Comparison of ENCODE assay signal across 8 cellular contexts in the genomic region with DNA sequence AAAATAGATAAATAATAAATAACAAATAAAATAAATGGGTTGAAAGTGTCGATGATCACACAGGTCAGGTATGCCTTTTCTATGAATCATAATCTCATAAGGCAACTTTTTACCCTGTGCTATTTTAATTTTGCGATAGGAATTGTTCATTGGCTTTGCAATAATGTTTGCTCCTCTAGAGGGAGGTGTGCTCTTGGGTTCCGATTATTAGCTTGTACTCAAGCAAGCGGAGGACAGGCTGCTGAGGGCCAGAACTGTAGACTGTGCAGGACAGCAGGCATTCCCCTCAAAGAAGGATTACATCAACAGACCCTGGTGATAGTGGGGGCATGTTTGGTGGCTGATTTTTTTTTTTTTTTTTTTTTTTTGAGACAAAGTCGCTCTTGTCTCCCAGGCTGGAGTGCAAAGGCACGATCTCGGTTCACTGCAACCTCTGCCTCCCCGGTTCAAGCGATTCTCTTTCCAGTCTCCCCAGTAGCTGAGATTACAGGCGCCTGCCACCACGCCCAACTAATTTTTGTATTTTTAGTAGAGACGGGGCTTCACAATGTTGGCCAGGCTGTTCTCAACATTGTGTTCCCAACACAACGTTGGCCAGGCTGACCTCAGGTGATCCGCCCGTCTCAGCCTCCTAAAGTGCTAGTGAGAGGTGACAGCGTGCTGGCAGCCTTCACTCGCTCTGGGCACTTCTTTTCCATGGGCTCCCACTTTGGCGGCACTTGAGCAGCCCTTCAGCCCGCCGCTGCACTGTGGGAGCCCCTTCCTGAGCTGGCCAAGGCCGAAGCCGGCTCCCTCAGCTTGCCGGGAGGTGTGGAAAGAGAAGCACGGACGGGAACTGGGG. TPM values are rescaled to one million over a fixed set of nuclear protein-coding genes. Genes with fewer than 3 reads are reported as not detected.
A peak's percentile ranks its signal among the peaks of the same experiment; 100 is the strongest.
DNase-seq lines count a peak whose midpoint lies in the region; ATAC-seq and TF ChIP-seq lines count a peak whose summit lies in the region.

No MANE protein-coding gene starts in this region.

- intact Hi-C loops in sigmoid colon (cut with DNase I), result no loop called here

- peak; percentile 89 for ATAC-seq in omental fat pad (ENCODE audit: low FRiP score)

- H3K4me3 ChIP-seq in epithelial cell of proximal tubule (ENCODE audit: low read depth, low read length), result no peak overlapping the region
- no peak overlapping the region for H3K4me3 ChIP-seq in sigmoid colon

- DNase-seq in ELR (ENCODE audit: low read depth) (peak; percentile 28), NCI-H2171 treated with DMSO at 0.1 percent for 48 hours (lab: John Stamatoyannopoulos, UW) (peak; percentile 23), epithelial cell of proximal tubule (ENCODE audit: low read depth) (peak; percentile 16), omental fat pad (ENCODE audit: low spot score) (no peak), middle frontal gyrus (ENCODE audit: extremely low spot score, low spot score) (no peak), sigmoid colon (no peak), T1000 (lab: John Stamatoyannopoulos, UW) (no peak), MV-4-11 (lab: John Stamatoyannopoulos, UW) (no peak)

- H3K4me1 ChIP-seq in sigmoid colon, result peaks cover 0 to 6% (median 0%) of the 10 kb centered on the region in 4 donors

- H3K27me3 ChIP-seq in sigmoid colon, result no peaks in the 10 kb centered on the region

- no peaks in the 10 kb centered on the region for H3K9me3 ChIP-seq in sigmoid colon

- peak; percentile 71 for TF ChIP-seq CTCF in epithelial cell of proximal tubule (conservative IDR thresholded peaks at IDR 0.05; ENCODE audit: low read depth, low read length)
- peak in 1 of 3 donors; percentile 27 for TF ChIP-seq CTCF in omental fat pad (IDR thresholded peaks at IDR 0.05)
- TF ChIP-seq CTCF in sigmoid colon (IDR thresholded peaks at IDR 0.05), result peak in 1 of 4 experiments; percentile 33

- no peaks in the 10 kb centered on the region for H3K36me3 ChIP-seq in sigmoid colon

- H3K27ac ChIP-seq in sigmoid colon, result no peak overlapping the region

- TF ChIP-seq EP300 in sigmoid colon (IDR thresholded peaks at IDR 0.05), result no peak

- no peak for TF ChIP-seq POLR2A in sigmoid colon (IDR thresholded peaks at IDR 0.05)

- WGBS in sigmoid colon, 2 donors, result 78 to 90% methylated on average over 25 of the region's 25 CpGs

RNA-seq across cellular contexts. Expression of a gene that starts 35.6 kb away (rescaled TPM):
- total RNA-seq in epithelial cell of proximal tubule (9.5 and 20.8 TPM in 2 replicates), omental fat pad (10 to 100 TPM; 18.1 to 44.8 (median 23.7) TPM), sigmoid colon (10 to 100 TPM; 14.7 to 16.9 (median 15.9) TPM)
- 10 to 100 TPM; 10.2 to 16.0 (median 11.6) TPM for polyA plus RNA-seq in sigmoid colon

RNA-seq across cellular contexts. Expression of a gene that starts 35.6 kb away (rescaled TPM):
- total RNA-seq in epithelial cell of proximal tubule (0.22 TPM in 1 of 2 replicates, not detected in the other), omental fat pad (not detected), sigmoid colon (not detected)
- under 1 TPM in 1 of 3 donors, not detected in 2; 0.04 TPM for polyA plus RNA-seq in sigmoid colon

Comparison
In these comparisons a context has a peak if more than half of its experiments do, and no peak if none do; other contexts are left out.
1. DNase-seq: peak in ELR (single experiment), NCI-H2171 treated with DMSO at 0.1 percent for 48 hours (single experiment) and epithelial cell of proximal tubule (single experiment); none in omental fat pad (single experiment), middle frontal gyrus (single experiment), sigmoid colon (single experiment), T1000 (single experiment) and MV-4-11 (single experiment).